In genomic region chr4:56972832-56973231, GRCh38 we compare ENCODE assay signal across 2 cellular contexts.
TF ChIP-seq lines count a peak whose summit lies in the region.

No MANE protein-coding gene starts in this region.

TF ChIP-seq in HEK293, 187 proteins besides CTCF, POLR2A, EP300 and RAD21:
- peak; percentile 82 for TF ChIP-seq SETDB1 (IDR thresholded peaks at IDR 0.05; ENCODE audit: insufficient read length, low read length)
- no peak for TF ChIP-seq ZNF311 (tag by site-specific recombination; IDR thresholded peaks at IDR 0.05; ENCODE audit: borderline replicate concordance)
TF ChIP-seq in HEK293: peak in this region for 1.

TF ChIP-seq in GM12878, 131 proteins besides CTCF, POLR2A, EP300 and RAD21:
- peak; percentile 63; the same call in 1 of the 2 replicates for TF ChIP-seq CBX5 (IDR thresholded peaks at IDR 0.05; ENCODE audit: low read depth)
- no peak for TF ChIP-seq ZBTB40 (IDR thresholded peaks at IDR 0.05; ENCODE audit: borderline replicate concordance)
